ENCODE assay signal across 10 cellular contexts in the genomic region with DNA sequence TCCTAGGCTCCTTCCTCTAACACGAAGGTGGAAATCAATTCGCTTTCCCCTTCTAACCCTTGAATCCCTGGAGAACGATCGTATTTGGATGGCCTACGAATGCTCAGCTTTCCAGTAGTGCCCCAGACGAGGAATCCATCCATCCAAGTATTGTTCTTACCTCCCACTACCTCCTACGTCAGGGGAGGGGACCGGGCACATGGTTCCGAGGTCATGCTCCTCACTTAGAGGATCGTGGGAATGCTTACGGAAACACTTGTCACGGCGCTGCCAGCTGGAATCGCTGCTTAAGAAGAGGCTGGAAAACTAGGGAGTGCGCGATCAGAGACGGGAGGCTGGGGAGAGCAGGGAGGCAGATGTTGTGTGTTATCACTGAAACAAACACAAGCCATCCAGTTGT. TPM values are rescaled to one million over a fixed set of nuclear protein-coding genes. Genes with fewer than 3 reads are reported as not detected.
DNase-seq lines count a peak whose midpoint lies in the region; ATAC-seq and TF ChIP-seq lines count a peak whose summit lies in the region.
"Had no signal": no experiment of that assay in that cellular context is flagged by ENCODE, and none has a peak within 500 bp of the region (broad histone marks: within the 10 kb centered on the region; RNA-seq: fewer than 3 reads in every experiment).

No MANE protein-coding gene starts in this region.

- H3K27me3 Mint-ChIP-seq in WTC11 (ENCODE audit: low read depth) = no peaks in the 10 kb centered on the region

- CTCF ChIA-PET in WTC11 (lab: Charles Lee) = interaction anchor here (0.6 to 1.7 kb wide), 6 partner anchors 28 to 426 kb away, joined by 3 to 9 read pairs (median 4); no protein-coding TSS in a partner anchor

- peak overlapping the region in 1 of 2 donors; percentile 12 for H3K9ac ChIP-seq in duodenal mucosa (ENCODE audit: low read depth in 1 of 2, low read length in 2 of 2)

- no peak for DNase-seq in WTC11 (ENCODE audit: low spot score)
- peak; percentile 97 to 98 for DNase-seq in lung microvascular endothelial cell (ENCODE audit: low read depth in 2 of 2)
- DNase-seq in stromal cell of bone marrow (ENCODE audit: low read depth) = peak; percentile 58
- DNase-seq in G401 (ENCODE audit: low spot score) = no peak
- DNase-seq in SJCRH30 = no peak
- DNase-seq in GM03348 (ENCODE audit: low spot score) = no peak
- DNase-seq: NCI-H774; stimulated activated CD4-positive, alpha-beta T cell treated with anti-CD3 and anti-CD28 coated beads, Interleukin-4, amount 100 ng/mL, for 1 hour had no signal

- TF ChIP-seq CTCF in WTC11 (IDR thresholded peaks at IDR 0.05) = no peak

- H3K27ac Mint-ChIP-seq in WTC11 = peak overlapping the region; percentile 75

- H3K36me3 ChIP-seq in duodenal mucosa (ENCODE audit: control insufficient read depth in 1 of 2, insufficient read depth in 2 of 2, low read length in 2 of 2) = peaks cover 0 to 20% of the 10 kb centered on the region in 2 donors
- H3K36me3 ChIP-seq in SJCRH30 = peaks cover 3% of the 10 kb centered on the region; the same call in 1 of the 2 replicates

- H3K4me3 ChIP-seq in duodenal mucosa (ENCODE audit: low read depth in 1 of 2, low read length in 2 of 2) (no peak overlapping the region), SJCRH30 (no peak overlapping the region)

- H3K27ac ChIP-seq in duodenal mucosa (ENCODE audit: low read depth, low read length) = peak overlapping the region; percentile 48
- no peak overlapping the region for H3K27ac ChIP-seq in SJCRH30

- in situ Hi-C loops in G401 (cut with HindIII; ENCODE audit: low sequenced_read_pairs) = no loop called here

- peaks cover 38% of the 10 kb centered on the region for H3K4me1 Mint-ChIP-seq in WTC11

- ATAC-seq in WTC11 (no peak), HG02938 (IDR thresholded peaks at IDR 0.05; ENCODE audit: unreplicated experiment) (no peak)

- no peaks in the 10 kb centered on the region for H3K9me3 ChIP-seq in duodenal mucosa (ENCODE audit: control insufficient read depth in 1 of 2, low read length in 2 of 2)
- no peaks in the 10 kb centered on the region for H3K9me3 ChIP-seq in SJCRH30 (replicated peaks)

- POLR2A ChIA-PET in WTC11 (lab: Charles Lee) = no interaction called here

- no peaks in the 10 kb centered on the region for H3K9me3 Mint-ChIP-seq in WTC11

- peaks cover 5% of the 10 kb centered on the region for H3K36me3 Mint-ChIP-seq in WTC11

- H3K4me1 ChIP-seq in duodenal mucosa (ENCODE audit: control insufficient read depth in 1 of 2, insufficient read depth in 2 of 2, low read length in 2 of 2) (peaks cover 57 to 72% of the 10 kb centered on the region in 2 donors), SJCRH30 (peaks cover 35% of the 10 kb centered on the region)

- no peaks in the 10 kb centered on the region for H3K27me3 ChIP-seq in duodenal mucosa (ENCODE audit: control insufficient read depth in 1 of 2, insufficient read depth in 2 of 2, low read length in 2 of 2)
- H3K27me3 ChIP-seq in SJCRH30 = no peaks in the 10 kb centered on the region

- H3K4me3 Mint-ChIP-seq in WTC11 = no peak overlapping the region

TF ChIP-seq in WTC11, 78 proteins besides CTCF, POLR2A, EP300 and RAD21:
- TF ChIP-seq GRHL2 (CRISPR knock-in tag; IDR thresholded peaks at IDR 0.05; ENCODE audit: insufficient replicate concordance, severe bottlenecking) (no peak), ATF2 (CRISPR knock-in tag; IDR thresholded peaks at IDR 0.05; ENCODE audit: borderline replicate concordance, low read depth) (no peak)
- TF ChIP-seq, protein P1, sequence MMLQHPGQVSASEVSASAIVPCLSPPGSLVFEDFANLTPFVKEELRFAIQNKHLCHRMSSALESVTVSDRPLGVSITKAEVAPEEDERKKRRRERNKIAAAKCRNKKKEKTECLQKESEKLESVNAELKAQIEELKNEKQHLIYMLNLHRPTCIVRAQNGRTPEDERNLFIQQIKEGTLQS (CRISPR knock-in tag; conservative IDR thresholded peaks at IDR 0.05) = no peak

RNA-seq across cellular contexts. Expression of gene CAPZB, which starts 47.4 kb away (rescaled TPM):
- total RNA-seq in WTC11 (2021) (348 to 380 TPM (median 363 TPM) in 3 replicates), lung microvascular endothelial cell (104 and 109 TPM in 2 replicates)
- 342 and 345 TPM in 2 replicates for total RNA-seq in G401 (2014; rRNA removed; shearing (Covaris generic))
- total RNA-seq in SJCRH30 (2014; rRNA removed; shearing (Covaris generic)) = 81.9 and 99.7 TPM in 2 replicates

Comparison
In these comparisons a context has a peak if more than half of its experiments do, and no peak if none do; other contexts are left out.
1. DNase-seq: peak in lung microvascular endothelial cell (2 of 2) and stromal cell of bone marrow (single experiment); none in WTC11 (single experiment), G401 (single experiment), SJCRH30 (0 of 2) and GM03348 (single experiment).